In the genomic region with DNA sequence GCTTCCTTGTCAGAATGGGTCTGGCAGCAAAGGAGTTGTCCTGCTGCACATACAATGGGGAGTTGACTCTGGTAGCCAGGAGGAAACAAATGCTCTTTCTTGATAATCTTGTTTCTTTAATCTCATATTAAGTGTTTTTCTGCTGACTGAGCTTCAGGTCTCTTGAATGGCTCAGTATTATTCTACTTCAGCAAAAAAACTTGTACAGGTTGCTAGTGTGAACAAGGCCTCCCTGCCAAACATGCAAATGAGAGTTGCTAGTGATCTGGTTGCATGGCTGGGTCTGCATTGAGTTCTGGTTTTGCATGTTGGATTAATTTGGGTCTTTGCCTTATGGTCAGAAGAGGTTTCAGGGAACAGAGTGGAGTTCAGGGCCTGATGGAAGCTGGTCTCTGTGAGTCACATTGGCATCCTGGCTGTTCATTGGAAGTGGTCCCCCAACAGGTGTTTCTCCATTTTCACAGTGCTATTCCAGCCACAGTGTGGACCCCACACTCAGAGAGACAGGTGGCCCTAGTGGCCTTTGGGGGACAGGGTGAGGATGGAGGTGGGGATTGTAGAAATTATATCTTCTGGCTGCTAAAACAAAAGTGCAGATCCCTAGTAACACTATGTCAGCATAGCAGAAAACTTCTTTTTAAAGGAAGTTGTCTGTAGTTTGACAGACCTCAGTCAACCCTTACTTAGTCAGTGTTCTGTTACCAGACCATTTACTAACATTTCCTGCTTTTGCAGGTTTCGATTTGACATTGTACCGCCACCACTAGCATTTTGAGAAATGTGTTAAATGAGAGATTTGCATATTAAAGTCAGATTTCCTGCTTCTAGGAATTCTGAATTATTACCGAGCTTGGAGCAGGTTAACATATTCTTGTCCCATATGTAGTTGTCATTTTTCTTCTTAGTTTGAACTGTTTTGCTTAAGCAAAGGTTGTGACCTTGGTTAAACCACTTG, we compare ENCODE assay signal across 10 cellular contexts. TPM values are rescaled to one million over a fixed set of nuclear protein-coding genes. Genes with fewer than 3 reads are reported as not detected.
DNase-seq lines count a peak whose midpoint lies in the region; ATAC-seq and TF ChIP-seq lines count a peak whose summit lies in the region.
"Had no signal": no experiment of that assay in that cellular context is flagged by ENCODE, and none has a peak within 500 bp of the region (broad histone marks: within the 10 kb centered on the region; RNA-seq: fewer than 3 reads in every experiment).

No MANE protein-coding gene starts in this region.

- POLR2A ChIA-PET in activated CD8-positive, alpha-beta T cell treated with anti-CD3 and anti-CD28 coated beads, Interleukin-2, amount 10 ng/mL, durations not matched to agents 7 days and 5 days (lab: Charles Lee), result interaction anchor here (0.7 kb wide), 2 partner anchors 22 to 431 kb away, joined by 3 read pairs; no protein-coding TSS in a partner anchor

- no peak for DNase-seq in activated CD8-positive, alpha-beta T cell treated with anti-CD3 and anti-CD28 coated beads, Interleukin-2, amount 10 ng/mL, durations not matched to agents 7 days and 5 days
- peak; percentile 14 for DNase-seq in renal cortical epithelial cell (ENCODE audit: low read depth)
- DNase-seq in T1000 (lab: John Stamatoyannopoulos, UW), result no peak
- no peak for DNase-seq in HuH-7 (ENCODE audit: low spot score)
- DNase-seq in foreskin fibroblast, result no peak
- DNase-seq: activated naive CD4-positive, alpha-beta T cell treated with Interleukin-2 at 50 U/mL for 16 hours; GOT3; SW 1271 had no signal

- no peaks in the 10 kb centered on the region for H3K9me3 Mint-ChIP-seq in activated CD8-positive, alpha-beta T cell treated with anti-CD3 and anti-CD28 coated beads, Interleukin-2, amount 10 ng/mL, durations not matched to agents 7 days and 5 days (ENCODE audit: insufficient read depth)

- H3K27me3 Mint-ChIP-seq in activated CD8-positive, alpha-beta T cell treated with anti-CD3 and anti-CD28 coated beads, Interleukin-2, amount 10 ng/mL, durations not matched to agents 7 days and 5 days (ENCODE audit: low read depth), result peaks cover 3% of the 10 kb centered on the region

- no peak overlapping the region for H3K4me3 ChIP-seq in foreskin fibroblast (ENCODE audit: low read depth in 1 of 2, low read length in 2 of 2)

- H3K36me3 Mint-ChIP-seq in activated CD8-positive, alpha-beta T cell treated with anti-CD3 and anti-CD28 coated beads, Interleukin-2, amount 10 ng/mL, durations not matched to agents 7 days and 5 days (ENCODE audit: low read depth), result no peaks in the 10 kb centered on the region

- H3K27ac Mint-ChIP-seq in activated CD8-positive, alpha-beta T cell treated with anti-CD3 and anti-CD28 coated beads, Interleukin-2, amount 10 ng/mL, durations not matched to agents 7 days and 5 days, result peak overlapping the region; percentile 69

- H3K4me3 Mint-ChIP-seq in activated CD8-positive, alpha-beta T cell treated with anti-CD3 and anti-CD28 coated beads, Interleukin-2, amount 10 ng/mL, durations not matched to agents 7 days and 5 days, result no peak overlapping the region

- peak; percentile 54 for ATAC-seq in GM18861 (IDR thresholded peaks at IDR 0.05; ENCODE audit: unreplicated experiment)
- peak; percentile 59 for ATAC-seq in HG02642 (IDR thresholded peaks at IDR 0.05; ENCODE audit: poor library complexity, unreplicated experiment)
- no peak for ATAC-seq in activated CD8-positive, alpha-beta T cell treated with anti-CD3 and anti-CD28 coated beads, Interleukin-2, amount 10 ng/mL, durations not matched to agents 7 days and 5 days

- H3K4me1 Mint-ChIP-seq in activated CD8-positive, alpha-beta T cell treated with anti-CD3 and anti-CD28 coated beads, Interleukin-2, amount 10 ng/mL, durations not matched to agents 7 days and 5 days (ENCODE audit: low read depth), result peaks cover 15% of the 10 kb centered on the region

- CTCF ChIA-PET in activated CD8-positive, alpha-beta T cell treated with anti-CD3 and anti-CD28 coated beads, Interleukin-2, amount 10 ng/mL, durations not matched to agents 7 days and 5 days (lab: Charles Lee), result interaction anchor here (0.8 to 0.9 kb wide), 2 partner anchors 22 kb away, joined by 3 to 4 read pairs; no protein-coding TSS in a partner anchor

- TF ChIP-seq CTCF in foreskin fibroblast (IDR thresholded peaks at IDR 0.05; ENCODE audit: low read depth, low read length), result no peak

RNA-seq across cellular contexts. Expression of a gene that starts 47.1 kb away (rescaled TPM):
- 1 to 10 TPM; 2.8 to 3.1 TPM for total RNA-seq in activated CD8-positive, alpha-beta T cell treated with anti-CD3 and anti-CD28 coated beads, Interleukin-2, amount 10 ng/mL, durations not matched to agents 7 days and 5 days
- total RNA-seq in renal cortical epithelial cell, result 29.9 TPM in 2 replicates
